Comparison of ENCODE assay signal across 1 cellular context in genomic region chr22:19177164-19178064, GRCh38.
TF ChIP-seq lines count a peak whose summit lies in the region.

No MANE protein-coding gene starts in this region.

TF ChIP-seq in HepG2, 621 proteins besides CTCF, POLR2A, EP300 and RAD21 (continued from another document and continues in another):
- TF ChIP-seq SKIL (CRISPR knock-in tag; IDR thresholded peaks at IDR 0.05; ENCODE audit: borderline replicate concordance) (no peak), TP53 (CRISPR knock-in tag; conservative IDR thresholded peaks at IDR 0.05) (0 out of 2 replicates have a peak, but pooled peaks have one; percentile 23), PAWR (CRISPR knock-in tag; IDR thresholded peaks at IDR 0.05; ENCODE audit: borderline replicate concordance) (no peak), RFXAP (CRISPR knock-in tag; IDR thresholded peaks at IDR 0.05; ENCODE audit: borderline replicate concordance) (0 out of 2 replicates have a peak, but pooled peaks have one; percentile 46), PATZ1 (CRISPR knock-in tag; IDR thresholded peaks at IDR 0.05) (0 out of 2 replicates have a peak, but pooled peaks have one; percentile 3), ZNF703 (CRISPR knock-in tag; IDR thresholded peaks at IDR 0.05; ENCODE audit: borderline replicate concordance) (0 out of 2 replicates have a peak, but pooled peaks have one; percentile 56), NFKB2 (CRISPR knock-in tag; IDR thresholded peaks at IDR 0.05; ENCODE audit: borderline replicate concordance) (peak; percentile 75; the same call in 1 of the 2 replicates), ZNF329 (CRISPR knock-in tag; IDR thresholded peaks at IDR 0.05; ENCODE audit: low read depth) (0 out of 2 replicates have a peak, but pooled peaks have one; percentile 39), ZNF678 (CRISPR knock-in tag; IDR thresholded peaks at IDR 0.05) (no peak), ZBTB42 (CRISPR knock-in tag; IDR thresholded peaks at IDR 0.05) (no peak), ZFP62 (CRISPR knock-in tag; IDR thresholded peaks at IDR 0.05) (no peak), ZNF263 (CRISPR knock-in tag; IDR thresholded peaks at IDR 0.05) (peak; percentile 62; the same call in 1 of the 2 replicates), ZBTB1 (CRISPR knock-in tag; IDR thresholded peaks at IDR 0.05; ENCODE audit: borderline replicate concordance) (no peak), AGO2 (optimal IDR thresholded peaks at IDR 0.05; ENCODE audit: low read depth, low read length) (peak; percentile 65), ZNF766 (CRISPR knock-in tag; IDR thresholded peaks at IDR 0.05; ENCODE audit: borderline replicate concordance) (0 out of 2 replicates have a peak, but pooled peaks have one; percentile 32), ZNF121 (CRISPR knock-in tag; IDR thresholded peaks at IDR 0.05) (no peak), ZNF552 (CRISPR knock-in tag; IDR thresholded peaks at IDR 0.05; ENCODE audit: borderline replicate concordance) (no peak), ZNF143 (CRISPR knock-in tag; IDR thresholded peaks at IDR 0.05) (no peak), YEATS4 (CRISPR knock-in tag; IDR thresholded peaks at IDR 0.05; ENCODE audit: borderline replicate concordance) (peak; percentile 37; the same call in 1 of the 2 replicates), RNF2 (conservative IDR thresholded peaks at IDR 0.05; ENCODE audit: low read depth) (no peak), CSRNP2 (CRISPR knock-in tag; conservative IDR thresholded peaks at IDR 0.05; ENCODE audit: low read depth) (no peak), ZNF292 (CRISPR knock-in tag; IDR thresholded peaks at IDR 0.05; ENCODE audit: borderline replicate concordance, low read depth) (no peak), NFE2L2 (IDR thresholded peaks at IDR 0.05; ENCODE audit: low read length) (no peak), NONO (IDR thresholded peaks at IDR 0.05) (no peak), NONO (CRISPR knock-in tag; conservative IDR thresholded peaks at IDR 0.05) (no peak), ZC3H4 (CRISPR knock-in tag; IDR thresholded peaks at IDR 0.05; ENCODE audit: borderline replicate concordance) (no peak), PRMT3 (CRISPR knock-in tag; IDR thresholded peaks at IDR 0.05; ENCODE audit: borderline replicate concordance, low read depth) (0 out of 2 replicates have a peak, but pooled peaks have one; percentile 32), KLF9 (CRISPR knock-in tag; IDR thresholded peaks at IDR 0.05; ENCODE audit: low read depth) (no peak)
- TF ChIP-seq, protein P1, sequence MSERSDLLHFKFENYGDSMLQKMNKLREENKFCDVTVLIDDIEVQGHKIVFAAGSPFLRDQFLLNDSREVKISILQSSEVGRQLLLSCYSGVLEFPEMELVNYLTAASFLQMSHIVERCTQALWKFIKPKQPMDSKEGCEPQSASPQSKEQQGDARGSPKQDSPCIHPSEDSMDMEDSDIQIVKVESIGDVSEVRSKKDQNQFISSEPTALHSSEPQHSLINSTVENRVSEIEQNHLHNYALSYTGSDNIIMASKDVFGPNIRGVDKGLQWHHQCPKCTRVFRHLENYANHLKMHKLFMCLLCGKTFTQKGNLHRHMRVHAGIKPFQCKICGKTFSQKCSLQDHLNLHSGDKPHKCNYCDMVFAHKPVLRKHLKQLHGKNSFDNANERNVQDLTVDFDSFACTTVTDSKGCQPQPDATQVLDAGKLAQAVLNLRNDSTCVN (CRISPR knock-in tag; IDR thresholded peaks at IDR 0.05; ENCODE audit: borderline replicate concordance), result 0 out of 2 replicates have a peak, but pooled peaks have one; percentile 58
- TF ChIP-seq, protein P2, sequence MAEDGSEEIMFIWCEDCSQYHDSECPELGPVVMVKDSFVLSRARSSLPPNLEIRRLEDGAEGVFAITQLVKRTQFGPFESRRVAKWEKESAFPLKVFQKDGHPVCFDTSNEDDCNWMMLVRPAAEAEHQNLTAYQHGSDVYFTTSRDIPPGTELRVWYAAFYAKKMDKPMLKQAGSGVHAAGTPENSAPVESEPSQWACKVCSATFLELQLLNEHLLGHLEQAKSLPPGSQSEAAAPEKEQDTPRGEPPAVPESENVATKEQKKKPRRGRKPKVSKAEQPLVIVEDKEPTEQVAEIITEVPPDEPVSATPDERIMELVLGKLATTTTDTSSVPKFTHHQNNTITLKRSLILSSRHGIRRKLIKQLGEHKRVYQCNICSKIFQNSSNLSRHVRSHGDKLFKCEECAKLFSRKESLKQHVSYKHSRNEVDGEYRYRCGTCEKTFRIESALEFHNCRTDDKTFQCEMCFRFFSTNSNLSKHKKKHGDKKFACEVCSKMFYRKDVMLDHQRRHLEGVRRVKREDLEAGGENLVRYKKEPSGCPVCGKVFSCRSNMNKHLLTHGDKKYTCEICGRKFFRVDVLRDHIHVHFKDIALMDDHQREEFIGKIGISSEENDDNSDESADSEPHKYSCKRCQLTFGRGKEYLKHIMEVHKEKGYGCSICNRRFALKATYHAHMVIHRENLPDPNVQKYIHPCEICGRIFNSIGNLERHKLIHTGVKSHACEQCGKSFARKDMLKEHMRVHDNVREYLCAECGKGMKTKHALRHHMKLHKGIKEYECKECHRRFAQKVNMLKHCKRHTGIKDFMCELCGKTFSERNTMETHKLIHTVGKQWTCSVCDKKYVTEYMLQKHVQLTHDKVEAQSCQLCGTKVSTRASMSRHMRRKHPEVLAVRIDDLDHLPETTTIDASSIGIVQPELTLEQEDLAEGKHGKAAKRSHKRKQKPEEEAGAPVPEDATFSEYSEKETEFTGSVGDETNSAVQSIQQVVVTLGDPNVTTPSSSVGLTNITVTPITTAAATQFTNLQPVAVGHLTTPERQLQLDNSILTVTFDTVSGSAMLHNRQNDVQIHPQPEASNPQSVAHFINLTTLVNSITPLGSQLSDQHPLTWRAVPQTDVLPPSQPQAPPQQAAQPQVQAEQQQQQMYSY (CRISPR knock-in tag; IDR thresholded peaks at IDR 0.05), result 0 out of 2 replicates have a peak, but pooled peaks have one; percentile 14
- TF ChIP-seq, protein P3, sequence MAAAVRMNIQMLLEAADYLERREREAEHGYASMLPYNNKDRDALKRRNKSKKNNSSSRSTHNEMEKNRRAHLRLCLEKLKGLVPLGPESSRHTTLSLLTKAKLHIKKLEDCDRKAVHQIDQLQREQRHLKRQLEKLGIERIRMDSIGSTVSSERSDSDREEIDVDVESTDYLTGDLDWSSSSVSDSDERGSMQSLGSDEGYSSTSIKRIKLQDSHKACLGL (CRISPR knock-in tag; IDR thresholded peaks at IDR 0.05), result 0 out of 2 replicates have a peak, but pooled peaks have one; percentile 4
- TF ChIP-seq, protein P4, sequence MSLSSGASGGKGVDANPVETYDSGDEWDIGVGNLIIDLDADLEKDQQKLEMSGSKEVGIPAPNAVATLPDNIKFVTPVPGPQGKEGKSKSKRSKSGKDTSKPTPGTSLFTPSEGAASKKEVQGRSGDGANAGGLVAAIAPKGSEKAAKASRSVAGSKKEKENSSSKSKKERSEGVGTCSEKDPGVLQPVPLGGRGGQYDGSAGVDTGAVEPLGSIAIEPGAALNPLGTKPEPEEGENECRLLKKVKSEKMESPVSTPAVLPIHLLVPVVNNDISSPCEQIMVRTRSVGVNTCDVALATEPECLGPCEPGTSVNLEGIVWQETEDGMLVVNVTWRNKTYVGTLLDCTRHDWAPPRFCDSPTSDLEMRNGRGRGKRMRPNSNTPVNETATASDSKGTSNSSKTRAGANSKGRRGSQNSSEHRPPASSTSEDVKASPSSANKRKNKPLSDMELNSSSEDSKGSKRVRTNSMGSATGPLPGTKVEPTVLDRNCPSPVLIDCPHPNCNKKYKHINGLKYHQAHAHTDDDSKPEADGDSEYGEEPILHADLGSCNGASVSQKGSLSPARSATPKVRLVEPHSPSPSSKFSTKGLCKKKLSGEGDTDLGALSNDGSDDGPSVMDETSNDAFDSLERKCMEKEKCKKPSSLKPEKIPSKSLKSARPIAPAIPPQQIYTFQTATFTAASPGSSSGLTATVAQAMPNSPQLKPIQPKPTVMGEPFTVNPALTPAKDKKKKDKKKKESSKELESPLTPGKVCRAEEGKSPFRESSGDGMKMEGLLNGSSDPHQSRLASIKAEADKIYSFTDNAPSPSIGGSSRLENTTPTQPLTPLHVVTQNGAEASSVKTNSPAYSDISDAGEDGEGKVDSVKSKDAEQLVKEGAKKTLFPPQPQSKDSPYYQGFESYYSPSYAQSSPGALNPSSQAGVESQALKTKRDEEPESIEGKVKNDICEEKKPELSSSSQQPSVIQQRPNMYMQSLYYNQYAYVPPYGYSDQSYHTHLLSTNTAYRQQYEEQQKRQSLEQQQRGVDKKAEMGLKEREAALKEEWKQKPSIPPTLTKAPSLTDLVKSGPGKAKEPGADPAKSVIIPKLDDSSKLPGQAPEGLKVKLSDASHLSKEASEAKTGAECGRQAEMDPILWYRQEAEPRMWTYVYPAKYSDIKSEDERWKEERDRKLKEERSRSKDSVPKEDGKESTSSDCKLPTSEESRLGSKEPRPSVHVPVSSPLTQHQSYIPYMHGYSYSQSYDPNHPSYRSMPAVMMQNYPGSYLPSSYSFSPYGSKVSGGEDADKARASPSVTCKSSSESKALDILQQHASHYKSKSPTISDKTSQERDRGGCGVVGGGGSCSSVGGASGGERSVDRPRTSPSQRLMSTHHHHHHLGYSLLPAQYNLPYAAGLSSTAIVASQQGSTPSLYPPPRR (CRISPR knock-in tag; IDR thresholded peaks at IDR 0.05; ENCODE audit: borderline replicate concordance), result no peak
- TF ChIP-seq, protein P5, sequence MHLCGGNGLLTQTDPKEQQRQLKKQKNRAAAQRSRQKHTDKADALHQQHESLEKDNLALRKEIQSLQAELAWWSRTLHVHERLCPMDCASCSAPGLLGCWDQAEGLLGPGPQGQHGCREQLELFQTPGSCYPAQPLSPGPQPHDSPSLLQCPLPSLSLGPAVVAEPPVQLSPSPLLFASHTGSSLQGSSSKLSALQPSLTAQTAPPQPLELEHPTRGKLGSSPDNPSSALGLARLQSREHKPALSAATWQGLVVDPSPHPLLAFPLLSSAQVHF (CRISPR knock-in tag; IDR thresholded peaks at IDR 0.05), result 0 out of 2 replicates have a peak, but pooled peaks have one; percentile 31
- TF ChIP-seq, protein P6, sequence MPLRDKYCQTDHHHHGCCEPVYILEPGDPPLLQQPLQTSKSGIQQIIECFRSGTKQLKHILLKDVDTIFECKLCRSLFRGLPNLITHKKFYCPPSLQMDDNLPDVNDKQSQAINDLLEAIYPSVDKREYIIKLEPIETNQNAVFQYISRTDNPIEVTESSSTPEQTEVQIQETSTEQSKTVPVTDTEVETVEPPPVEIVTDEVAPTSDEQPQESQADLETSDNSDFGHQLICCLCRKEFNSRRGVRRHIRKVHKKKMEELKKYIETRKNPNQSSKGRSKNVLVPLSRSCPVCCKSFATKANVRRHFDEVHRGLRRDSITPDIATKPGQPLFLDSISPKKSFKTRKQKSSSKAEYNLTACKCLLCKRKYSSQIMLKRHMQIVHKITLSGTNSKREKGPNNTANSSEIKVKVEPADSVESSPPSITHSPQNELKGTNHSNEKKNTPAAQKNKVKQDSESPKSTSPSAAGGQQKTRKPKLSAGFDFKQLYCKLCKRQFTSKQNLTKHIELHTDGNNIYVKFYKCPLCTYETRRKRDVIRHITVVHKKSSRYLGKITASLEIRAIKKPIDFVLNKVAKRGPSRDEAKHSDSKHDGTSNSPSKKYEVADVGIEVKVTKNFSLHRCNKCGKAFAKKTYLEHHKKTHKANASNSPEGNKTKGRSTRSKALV (CRISPR knock-in tag; IDR thresholded peaks at IDR 0.05), result no peak
- TF ChIP-seq, protein P7, sequence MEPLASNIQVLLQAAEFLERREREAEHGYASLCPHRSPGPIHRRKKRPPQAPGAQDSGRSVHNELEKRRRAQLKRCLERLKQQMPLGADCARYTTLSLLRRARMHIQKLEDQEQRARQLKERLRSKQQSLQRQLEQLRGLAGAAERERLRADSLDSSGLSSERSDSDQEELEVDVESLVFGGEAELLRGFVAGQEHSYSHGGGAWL (CRISPR knock-in tag; IDR thresholded peaks at IDR 0.05), result no peak
- TF ChIP-seq, protein P8, sequence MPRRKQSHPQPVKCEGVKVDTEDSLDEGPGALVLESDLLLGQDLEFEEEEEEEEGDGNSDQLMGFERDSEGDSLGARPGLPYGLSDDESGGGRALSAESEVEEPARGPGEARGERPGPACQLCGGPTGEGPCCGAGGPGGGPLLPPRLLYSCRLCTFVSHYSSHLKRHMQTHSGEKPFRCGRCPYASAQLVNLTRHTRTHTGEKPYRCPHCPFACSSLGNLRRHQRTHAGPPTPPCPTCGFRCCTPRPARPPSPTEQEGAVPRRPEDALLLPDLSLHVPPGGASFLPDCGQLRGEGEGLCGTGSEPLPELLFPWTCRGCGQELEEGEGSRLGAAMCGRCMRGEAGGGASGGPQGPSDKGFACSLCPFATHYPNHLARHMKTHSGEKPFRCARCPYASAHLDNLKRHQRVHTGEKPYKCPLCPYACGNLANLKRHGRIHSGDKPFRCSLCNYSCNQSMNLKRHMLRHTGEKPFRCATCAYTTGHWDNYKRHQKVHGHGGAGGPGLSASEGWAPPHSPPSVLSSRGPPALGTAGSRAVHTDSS (CRISPR knock-in tag; conservative IDR thresholded peaks at IDR 0.05), result no peak
